8 cellular contexts compared by ENCODE assay signal in the genomic region with DNA sequence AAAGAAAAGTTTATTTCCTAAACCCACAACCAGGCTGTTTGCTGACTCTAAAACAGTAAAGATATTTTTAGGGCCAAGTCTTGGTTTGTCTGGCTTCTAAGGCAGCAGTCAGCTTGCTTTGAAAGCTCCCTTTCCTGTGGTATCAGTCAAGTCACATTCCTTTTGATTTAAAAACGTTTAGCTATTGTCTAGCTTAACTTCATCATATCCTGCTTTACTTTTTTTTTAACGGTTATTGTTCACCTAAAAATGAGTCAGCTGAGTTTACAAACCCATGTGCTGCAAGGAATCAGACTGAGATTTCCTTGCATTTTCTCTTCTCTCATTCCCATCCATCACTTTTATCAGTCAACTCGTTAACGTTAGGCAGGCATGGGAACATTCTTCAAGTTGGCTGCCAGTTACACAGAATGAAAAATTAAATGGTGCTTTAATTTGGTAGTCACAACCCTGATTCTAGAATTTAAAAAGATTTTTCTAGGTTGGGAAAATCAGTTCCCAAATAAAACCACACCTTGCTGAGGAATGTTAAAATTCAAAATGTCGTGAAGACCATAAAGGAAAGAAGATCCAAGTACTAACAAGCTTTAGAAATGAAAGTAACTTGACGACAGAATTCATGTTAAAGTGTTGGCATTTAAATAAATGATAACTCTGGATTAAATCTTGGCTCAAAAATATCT. TPM values are rescaled to one million over a fixed set of nuclear protein-coding genes. Genes with fewer than 3 reads are reported as not detected.
DNase-seq lines count a peak whose midpoint lies in the region; ATAC-seq, FAIRE-seq and TF ChIP-seq lines count a peak whose summit lies in the region.

No MANE protein-coding gene starts in this region.

- H3K36me3 ChIP-seq in pancreas, result no peaks in the 10 kb centered on the region

- intact Hi-C loops in pancreas (cut with DNase I), result no loop called here

- H3K4me3 ChIP-seq in pancreas, result no peak overlapping the region

- ATAC-seq in pancreas (peak in 3 of 4 donors; percentile 46 to 72 (median 46)), HG03460 (IDR thresholded peaks at IDR 0.05; ENCODE audit: unreplicated experiment) (no peak)

- CTCF ChIA-PET in RWPE1 (lab: Yijun Ruan, JAX), result interaction anchor here (0.7 kb wide), 1 partner anchor 114 kb away, joined by 3 read pairs; no protein-coding TSS in a partner anchor

- H3K27ac ChIP-seq in RWPE1 (no peak overlapping the region), epithelial cell of prostate (peak overlapping the region; percentile 95), pancreas (peak overlapping the region in 1 of 4 donors; percentile 67)

- H3K27me3 ChIP-seq in pancreas, result no peaks in the 10 kb centered on the region

- WGBS in pancreas, 2 donors, result 23% methylated on average over 6 of the region's 6 CpGs

- POLR2A ChIA-PET in RWPE1 (lab: Yijun Ruan, JAX; ENCODE audit: low non-redundant PET), result interaction anchor here (0.6 kb wide), 1 partner anchor 465 kb away, joined by 3 read pairs; no protein-coding TSS in a partner anchor

- FAIRE-seq in pancreas (lab: Jason Lieb, UNC), result no peak

- no peak for TF ChIP-seq CTCF in RWPE1 (conservative IDR thresholded peaks at IDR 0.05; ENCODE audit: low read depth)
- TF ChIP-seq CTCF in pancreas (IDR thresholded peaks at IDR 0.05), result no peak

- DNase-seq in DMS53 treated with DMSO at 0.1 percent for 48 hours (lab: John Stamatoyannopoulos, UW; ENCODE audit: unreplicated experiment) (peak; percentile 12), RWPE1 (ENCODE audit: low spot score) (peak; percentile 80), epithelial cell of prostate (ENCODE audit: low read depth, low spot score) (peak; percentile 76), pancreas (no peak), NCI-H1930 (lab: John Stamatoyannopoulos, UW) (no peak), NCI-H1092 (lab: John Stamatoyannopoulos, UW) (no peak), ureter (ENCODE audit: low spot score) (no peak)

- H3K9me3 ChIP-seq in pancreas, result no peaks in the 10 kb centered on the region

- H3K4me1 ChIP-seq in pancreas, result peaks cover 0 to 9% (median 6%) of the 10 kb centered on the region in 3 donors

RNA-seq across cellular contexts. Expression of a gene that starts 45.9 kb away (rescaled TPM):
- total RNA-seq in pancreas, result 10 to 100 TPM in 3 of 6 donors, 1 to 10 TPM in 3; 2.8 to 21.2 (median 11.2) TPM
- polyA plus RNA-seq in pancreas, result 10 to 100 TPM in 1 of 2 donors, 1 to 10 TPM in 1; 5.0 to 19.6 TPM
- total RNA-seq in ureter, result 64.5 TPM

Comparison
In these comparisons a context has a peak if more than half of its experiments do, and no peak if none do; other contexts are left out.
1. DNase-seq: peak in DMS53 treated with DMSO at 0.1 percent for 48 hours (single experiment), RWPE1 (single experiment) and epithelial cell of prostate (single experiment); none in pancreas (0 of 6), NCI-H1930 (0 of 2), NCI-H1092 (single experiment) and ureter (single experiment).